20 cellular contexts compared by ENCODE assay signal in genomic region chr11:14081541-14082211, GRCh38.
DNase-seq lines count a peak whose midpoint lies in the region; ATAC-seq and TF ChIP-seq lines count a peak whose summit lies in the region.
"Had no signal": no experiment of that assay in that cellular context is flagged by ENCODE, and none has a peak within 500 bp of the region (broad histone marks: within the 10 kb centered on the region; RNA-seq: fewer than 3 reads in every experiment).

No MANE protein-coding gene starts in this region.

- peaks cover 0 to 51% (median 0%) of the 10 kb centered on the region in 5 donors for H3K27me3 Mint-ChIP-seq in naive thymus-derived CD4-positive, alpha-beta T cell

- H3K27ac ChIP-seq in naive thymus-derived CD4-positive, alpha-beta T cell (ENCODE audit: low read depth, low read length), result no peak overlapping the region
- peak overlapping the region; percentile 16 to 55 (median 32) for H3K27ac ChIP-seq in transverse colon

- DNase-seq in adipocyte (ENCODE audit: low read depth), result no peak
- peak; percentile 18 for DNase-seq in fibroblast of mammary gland (ENCODE audit: low read depth)
- DNase-seq in naive thymus-derived CD4-positive, alpha-beta T cell, result no peak
- DNase-seq in transverse colon, result no peak
- DNase-seq in AG08396 (ENCODE audit: low spot score), result no peak
- no peak for DNase-seq in Kasumi-1 (lab: John Stamatoyannopoulos, UW)
- no peak for DNase-seq in activated CD8-positive, alpha-beta memory T cell treated with anti-CD3 and anti-CD28 coated beads, Interleukin-2, amount 50 U/mL, for 48 hours
- DNase-seq: activated CD4-positive, alpha-beta T cell treated with anti-CD3 and anti-CD28 coated beads for 4 hours; activated CD8-positive, alpha-beta memory T cell treated with anti-CD3 and anti-CD28 coated beads, Interleukin-2, amount 10 ng/mL, durations not matched to agents 7 days and 5 days; central memory CD4-positive, alpha-beta T cell; COR-L47; effector CD4-positive, alpha-beta T cell; hypothalamus; KG1; mammary epithelial cell; NCI-H187 treated with DMSO at 0.1 percent for 48 hours; NCI-H446 treated with DMSO at 0.1 percent for 48 hours; RPMI8226 had no signal

- WGBS in transverse colon (ENCODE audit: low coverage in 1 of 2), 2 donors, result 62 to 63% methylated on average over 4 to 7 of the region's 7 CpGs

- peaks cover 28% of the 10 kb centered on the region for H3K4me1 ChIP-seq in adipocyte (ENCODE audit: control insufficient read depth, insufficient read depth, low read length)
- peaks cover 0 to 31% of the 10 kb centered on the region in 2 donors for H3K4me1 ChIP-seq in naive thymus-derived CD4-positive, alpha-beta T cell (ENCODE audit: control insufficient read depth in 2 of 2, insufficient read depth in 2 of 2, low read length in 2 of 2)
- peaks cover 0 to 3% (median 0%) of the 10 kb centered on the region in 4 donors for H3K4me1 ChIP-seq in transverse colon

- TF ChIP-seq CTCF in fibroblast of mammary gland (conservative IDR thresholded peaks at IDR 0.05; ENCODE audit: control insufficient read depth, insufficient read depth, low read depth, low read length) (no peak), transverse colon (IDR thresholded peaks at IDR 0.05) (no peak)

- in situ Hi-C loops in transverse colon (cut with MboI; ENCODE audit: low pct_ligation_motif_present in 1 of 4, low pct_unique_long_range_greater_than_20kb in 1 of 4, low sequenced_read_pairs in 3 of 4), result no loop called here

- H3K36me3 ChIP-seq in adipocyte (ENCODE audit: control insufficient read depth, insufficient read depth, low read length, severe bottlenecking) (peaks cover 18% of the 10 kb centered on the region), transverse colon (no peaks in the 10 kb centered on the region)
- H3K36me3 ChIP-seq in naive thymus-derived CD4-positive, alpha-beta T cell (ENCODE audit: control insufficient read depth in 2 of 3, insufficient read depth in 3 of 3, low read length in 3 of 3), result no peaks in the 10 kb centered on the region

- H3K9me3 ChIP-seq in adipocyte (ENCODE audit: control insufficient read depth, low read length) (no peaks in the 10 kb centered on the region), transverse colon (peaks cover 0 to 3% of the 10 kb centered on the region in 2 donors)
- no peaks in the 10 kb centered on the region for H3K9me3 ChIP-seq in naive thymus-derived CD4-positive, alpha-beta T cell (ENCODE audit: control insufficient read depth in 2 of 3, low read length in 3 of 3)

- H3K27me3 ChIP-seq in adipocyte (replicated peaks; ENCODE audit: control insufficient read depth, insufficient read depth, low read length), result no peaks in the 10 kb centered on the region
- H3K27me3 ChIP-seq in naive thymus-derived CD4-positive, alpha-beta T cell (ENCODE audit: control insufficient read depth in 2 of 2, insufficient read depth in 2 of 2, low read length in 2 of 2), result no peaks in the 10 kb centered on the region
- no peaks in the 10 kb centered on the region for H3K27me3 ChIP-seq in transverse colon

- CTCF ChIA-PET in naive thymus-derived CD4-positive, alpha-beta T cell (lab: Charles Lee), result interaction anchor here (0.6 kb wide), 1 partner anchor 37 kb away, joined by 4 read pairs; no protein-coding TSS in a partner anchor

- POLR2A ChIA-PET in naive thymus-derived CD4-positive, alpha-beta T cell (lab: Charles Lee), result no interaction called here

- H3K4me3 Mint-ChIP-seq in naive thymus-derived CD4-positive, alpha-beta T cell, result no peak overlapping the region
- H3K4me3 Mint-ChIP-seq: activated CD8-positive, alpha-beta memory T cell treated with anti-CD3 and anti-CD28 coated beads, Interleukin-2, amount 10 ng/mL, durations not matched to agents 7 days and 5 days; natural killer cell treated with Interleukin-12 subunit alpha and Interleukin-12 subunit beta and Interleukin-15 and Interleukin-18, amount 100 ng/mL, for 72 hours had no signal

- intact Hi-C loops in naive thymus-derived CD4-positive, alpha-beta T cell (cut with micrococcal nuclease), result no loop called here
- intact Hi-C loops in transverse colon (cut with DNase I; ENCODE audit: low total_unique reads), result no loop called here

- H3K9ac ChIP-seq in adipocyte (ENCODE audit: low read length), result peak overlapping the region; percentile 21

- peaks cover 22 to 52% (median 33%) of the 10 kb centered on the region in 7 donors for H3K4me1 Mint-ChIP-seq in naive thymus-derived CD4-positive, alpha-beta T cell

- peak overlapping the region in 6 of 9 donors; percentile 17 to 91 (median 59) for H3K27ac Mint-ChIP-seq in naive thymus-derived CD4-positive, alpha-beta T cell
- H3K27ac Mint-ChIP-seq: activated CD8-positive, alpha-beta memory T cell treated with anti-CD3 and anti-CD28 coated beads, Interleukin-2, amount 10 ng/mL, durations not matched to agents 7 days and 5 days; natural killer cell treated with Interleukin-12 subunit alpha and Interleukin-12 subunit beta and Interleukin-15 and Interleukin-18, amount 100 ng/mL, for 72 hours; progenitor cell of endocrine pancreas had no signal

- peaks cover 0 to 23% (median 2%) of the 10 kb centered on the region in 5 donors for H3K36me3 Mint-ChIP-seq in naive thymus-derived CD4-positive, alpha-beta T cell
- H3K36me3 Mint-ChIP-seq: activated CD8-positive, alpha-beta memory T cell treated with anti-CD3 and anti-CD28 coated beads, Interleukin-2, amount 10 ng/mL, durations not matched to agents 7 days and 5 days; natural killer cell treated with Interleukin-12 subunit alpha and Interleukin-12 subunit beta and Interleukin-15 and Interleukin-18, amount 100 ng/mL, for 72 hours had no signal

- H3K9me3 Mint-ChIP-seq in naive thymus-derived CD4-positive, alpha-beta T cell, result peaks cover 0 to 17% (median 5%) of the 10 kb centered on the region in 11 donors
- H3K9me3 Mint-ChIP-seq: natural killer cell treated with Interleukin-12 subunit alpha and Interleukin-12 subunit beta and Interleukin-15 and Interleukin-18, amount 100 ng/mL, for 72 hours had no signal

- no peak for ATAC-seq in naive thymus-derived CD4-positive, alpha-beta T cell
- ATAC-seq: activated CD8-positive, alpha-beta memory T cell treated with anti-CD3 and anti-CD28 coated beads, Interleukin-2, amount 10 ng/mL, durations not matched to agents 7 days and 5 days; natural killer cell treated with Interleukin-12 subunit alpha and Interleukin-12 subunit beta and Interleukin-15 and Interleukin-18, amount 100 ng/mL, for 72 hours had no signal

- no peak for TF ChIP-seq POLR2A in transverse colon (IDR thresholded peaks at IDR 0.05)

- H3K4me3 ChIP-seq in adipocyte (ENCODE audit: low read length), result peak overlapping the region; percentile 11
- no peak overlapping the region for H3K4me3 ChIP-seq in fibroblast of mammary gland (ENCODE audit: control insufficient read depth, low read depth, low read length)
- H3K4me3 ChIP-seq in naive thymus-derived CD4-positive, alpha-beta T cell (ENCODE audit: low read length), result no peak overlapping the region
- H3K4me3 ChIP-seq in transverse colon, result no peak overlapping the region

- TF ChIP-seq EP300 in transverse colon (IDR thresholded peaks at IDR 0.05; ENCODE audit: low read depth), result no peak
